In genomic region chr19:56959211-56959610, GRCh38 we compare ENCODE assay signal across 9 cellular contexts.
"Had no signal": no experiment of that assay in that cellular context is flagged by ENCODE, and none has a peak within 500 bp of the region (broad histone marks: within the 10 kb centered on the region; RNA-seq: fewer than 3 reads in every experiment).

No MANE protein-coding gene starts in this region.

- DNase-seq: HFFc6, IMR-90 had no signal

- H3K4me1 ChIP-seq: HAP-1 had no signal

- ATAC-seq: GM23338, HCT116, K562 had no signal

- H2AFZ ChIP-seq: GM23338 had no signal

- H3K9me3 ChIP-seq: HAP-1 had no signal

- H3K27ac ChIP-seq: HL-60 had no signal

- H3K4me2 ChIP-seq: GM23338 had no signal

- H3K4me3 ChIP-seq: GM23338, HAP-1, K562 had no signal

- FAIRE-seq: H1, H54, K562 had no signal

- H3K36me3 ChIP-seq: HAP-1 had no signal
